ENCODE assay signal across 11 cellular contexts in the genomic region with DNA sequence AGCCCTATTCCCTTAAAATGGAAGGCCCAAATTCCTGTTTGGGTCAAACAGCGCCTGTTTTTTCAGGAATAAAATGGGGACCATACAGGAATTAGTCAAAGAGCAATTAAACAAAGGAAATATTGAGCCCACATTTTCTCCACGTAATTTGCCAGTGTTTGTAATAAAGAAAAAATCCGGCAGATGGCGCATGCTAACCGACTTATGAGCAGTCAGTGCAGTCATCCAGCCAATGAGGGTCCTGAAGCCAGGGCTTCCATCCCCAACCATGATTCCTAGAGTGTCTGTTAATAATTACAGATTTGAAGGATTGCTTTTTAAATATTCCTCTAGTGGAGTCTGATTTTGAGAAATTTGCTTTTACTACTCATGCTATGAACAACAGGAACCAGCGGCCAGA.
DNase-seq lines count a peak whose midpoint lies in the region; ATAC-seq and TF ChIP-seq lines count a peak whose summit lies in the region.
"Had no signal": no experiment of that assay in that cellular context is flagged by ENCODE, and none has a peak within 500 bp of the region (broad histone marks: within the 10 kb centered on the region; RNA-seq: fewer than 3 reads in every experiment).

No MANE protein-coding gene starts in this region.

- TF ChIP-seq RAD21 in neural cell (conservative IDR thresholded peaks at IDR 0.05), result peak; percentile 60

- in situ Hi-C loops in ACHN (cut with HindIII; ENCODE audit: low pct_ligation_motif_present, low pct_unique_long_range_greater_than_20kb, low sequenced_read_pairs), result no loop called here

- H3K9me2 ChIP-seq in neural cell (ENCODE audit: insufficient read depth, low read length), result no peaks in the 10 kb centered on the region

- no peaks in the 10 kb centered on the region for H3K4me1 ChIP-seq in body of pancreas
- H3K4me1 ChIP-seq: BE2C had no signal

- no peak overlapping the region for H3K4me2 ChIP-seq in neural cell (ENCODE audit: low read length)

- no peaks in the 10 kb centered on the region for H4K20me1 ChIP-seq in neural cell (ENCODE audit: insufficient read depth)

- no peak overlapping the region for H3K27ac ChIP-seq in body of pancreas
- no peak overlapping the region for H3K27ac ChIP-seq in neural cell (ENCODE audit: low read length)
- H3K27ac ChIP-seq: SK-N-MC had no signal

- no peak overlapping the region for H3K4me3 ChIP-seq in body of pancreas
- no peak overlapping the region for H3K4me3 ChIP-seq in neural cell (ENCODE audit: low read length)
- H3K4me3 ChIP-seq: SK-N-MC had no signal

- no peak overlapping the region for H3K9ac ChIP-seq in neural cell (ENCODE audit: low read length)

- WGBS in body of pancreas, 2 donors, result 24 to 28% methylated on average over 6 of the region's 6 CpGs

- H3K27me3 ChIP-seq in body of pancreas (no peaks in the 10 kb centered on the region), neural cell (ENCODE audit: insufficient read depth, low read depth, low read length) (no peaks in the 10 kb centered on the region)
- H3K27me3 ChIP-seq: BE2C had no signal

- H3K9me3 ChIP-seq in body of pancreas, result no peaks in the 10 kb centered on the region
- no peaks in the 10 kb centered on the region for H3K9me3 ChIP-seq in neural cell (ENCODE audit: low read length)
- H3K9me3 ChIP-seq: BE2C had no signal

- H2AFZ ChIP-seq in neural cell (ENCODE audit: low read depth, low read length), result no peak overlapping the region

- intact Hi-C loops in body of pancreas (cut with DNase I), result no loop called here

- H3K36me3 ChIP-seq in body of pancreas (replicated peaks in 1 of 2; ENCODE audit: insufficient read depth in 1 of 2, low read depth in 2 of 2) (no peaks in the 10 kb centered on the region), neural cell (ENCODE audit: insufficient read depth, low read length) (no peaks in the 10 kb centered on the region)
- H3K36me3 ChIP-seq: BE2C had no signal

- H3K79me2 ChIP-seq in neural cell (replicated peaks; ENCODE audit: insufficient read depth, low read length), result no peaks in the 10 kb centered on the region

- peak; percentile 27 for DNase-seq in activated CD4-positive, alpha-beta T cell treated with anti-CD3 and anti-CD28 coated beads for 48 hours
- DNase-seq in activated CD4-positive, alpha-beta T cell treated with anti-CD3 and anti-CD28 coated beads for 1 hour, result no peak
- peak; percentile 9 for DNase-seq in H4 (ENCODE audit: low spot score)
- DNase-seq in body of pancreas, result peak in 2 of 4 donors; percentile 10 to 13
- DNase-seq in ACHN, result no peak
- DNase-seq: BE2C, NCI-H1694 treated with DMSO at 0.1 percent for 48 hours had no signal

- TF ChIP-seq EP300 in neural cell (conservative IDR thresholded peaks at IDR 0.05; ENCODE audit: poor library complexity, severe bottlenecking), result no peak

- ATAC-seq in body of pancreas, result no peak
- no peak for ATAC-seq in GM18519 (IDR thresholded peaks at IDR 0.05; ENCODE audit: low FRiP score, unreplicated experiment)
- ATAC-seq in HG03039 (IDR thresholded peaks at IDR 0.05; ENCODE audit: unreplicated experiment), result no peak

- no peaks in the 10 kb centered on the region for H3F3A ChIP-seq in neural cell (ENCODE audit: insufficient read depth, low read length, poor library complexity, severe bottlenecking)

- TF ChIP-seq CTCF in body of pancreas (IDR thresholded peaks at IDR 0.05) (peak in 4 of 7 experiments; percentile 24 to 36 (median 32)), neural cell (IDR thresholded peaks at IDR 0.05; ENCODE audit: poor library complexity, severe bottlenecking) (peak; percentile 65)

- no peak for TF ChIP-seq POLR2A in body of pancreas (IDR thresholded peaks at IDR 0.05)

TF ChIP-seq in neural cell, 6 proteins besides CTCF, POLR2A, EP300 and RAD21:
- TF ChIP-seq EZH2 (IDR thresholded peaks at IDR 0.05; ENCODE audit: borderline replicate concordance, insufficient read depth, low read length, poor library complexity, severe bottlenecking), result no peak
- TF ChIP-seq SMC3 (conservative IDR thresholded peaks at IDR 0.05; ENCODE audit: poor library complexity), result peak; percentile 59

Comparison
In these comparisons a context has a peak if more than half of its experiments do, and no peak if none do; other contexts are left out.
1. DNase-seq: peak in activated CD4-positive, alpha-beta T cell treated with anti-CD3 and anti-CD28 coated beads for 48 hours (single experiment) and H4 (single experiment); none in activated CD4-positive, alpha-beta T cell treated with anti-CD3 and anti-CD28 coated beads for 1 hour (single experiment) and ACHN (single experiment).